1 cellular context compared by ENCODE assay signal in genomic region chr4:40530961-40531635, GRCh38.
TF ChIP-seq lines count a peak whose summit lies in the region.

No MANE protein-coding gene starts in this region.

TF ChIP-seq in K562, 482 proteins besides CTCF, POLR2A, EP300 and RAD21 (continued from another document and continues in another):
- TF ChIP-seq, protein P1, sequence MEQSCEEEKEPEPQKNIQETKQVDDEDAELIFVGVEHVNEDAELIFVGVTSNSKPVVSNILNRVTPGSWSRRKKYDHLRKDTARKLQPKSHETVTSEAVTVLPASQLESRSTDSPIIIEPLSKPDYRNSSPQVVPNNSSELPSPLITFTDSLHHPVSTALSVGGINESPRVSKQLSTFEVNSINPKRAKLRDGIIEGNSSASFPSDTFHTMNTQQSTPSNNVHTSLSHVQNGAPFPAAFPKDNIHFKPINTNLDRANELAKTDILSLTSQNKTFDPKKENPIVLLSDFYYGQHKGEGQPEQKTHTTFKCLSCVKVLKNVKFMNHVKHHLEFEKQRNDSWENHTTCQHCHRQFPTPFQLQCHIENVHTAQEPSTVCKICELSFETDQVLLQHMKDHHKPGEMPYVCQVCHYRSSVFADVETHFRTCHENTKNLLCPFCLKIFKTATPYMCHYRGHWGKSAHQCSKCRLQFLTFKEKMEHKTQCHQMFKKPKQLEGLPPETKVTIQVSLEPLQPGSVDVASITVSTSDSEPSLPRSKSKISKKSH (CRISPR knock-in tag; IDR thresholded peaks at IDR 0.05): no peak
- TF ChIP-seq EZH2 (IDR thresholded peaks at IDR 0.05; ENCODE audit: borderline replicate concordance, low read depth, low read length) (no peak), SIX5 (IDR thresholded peaks at IDR 0.05; ENCODE audit: borderline replicate concordance in 1 of 2, insufficient read depth in 1 of 2, low read depth in 1 of 2, low read length in 2 of 2) (no peak), CXXC5 (CRISPR knock-in tag; IDR thresholded peaks at IDR 0.05) (peak; percentile 47), ZNF511 (CRISPR knock-in tag; IDR thresholded peaks at IDR 0.05) (no peak), ID3 (CRISPR knock-in tag; IDR thresholded peaks at IDR 0.05) (no peak), ID3 (tag; IDR thresholded peaks at IDR 0.05) (no peak), SRSF7 (optimal IDR thresholded peaks at IDR 0.05; ENCODE audit: low read depth, low read length) (no peak), BMI1 (IDR thresholded peaks at IDR 0.05; ENCODE audit: low read length) (no peak), CBX8 (IDR thresholded peaks at IDR 0.05; ENCODE audit: borderline replicate concordance, extremely low read depth, low read depth, low read length, poor library complexity, severe bottlenecking) (no peak), BRCA1 (IDR thresholded peaks at IDR 0.05) (no peak), BRCA1 (CRISPR knock-in tag; IDR thresholded peaks at IDR 0.05) (no peak), NFATC3 (IDR thresholded peaks at IDR 0.05) (no peak), ATF1 (CRISPR knock-in tag; IDR thresholded peaks at IDR 0.05) (no peak), ATF1 (tag; IDR thresholded peaks at IDR 0.05) (no peak), SMARCE1 (IDR thresholded peaks at IDR 0.05) (peak; percentile 78), POLR2AphosphoS2 (IDR thresholded peaks at IDR 0.05; ENCODE audit: low read length) (no peak), SMARCA4 (IDR thresholded peaks at IDR 0.05) (peak; percentile 85), HDAC6 (IDR thresholded peaks at IDR 0.05; ENCODE audit: low read depth, low read length) (no peak), ZSCAN32 (CRISPR knock-in tag; IDR thresholded peaks at IDR 0.05) (no peak), HNRNPK (IDR thresholded peaks at IDR 0.05; ENCODE audit: low read depth, low read length, poor library complexity, severe bottlenecking) (no peak), ZNF561 (CRISPR knock-in tag; conservative IDR thresholded peaks at IDR 0.05) (no peak), POLR2G (IDR thresholded peaks at IDR 0.05; ENCODE audit: low read depth, low read length) (no peak), POLR3G (IDR thresholded peaks at IDR 0.05; ENCODE audit: extremely low read depth, insufficient read length, insufficient replicate concordance) (no peak), JUN (IDR thresholded peaks at IDR 0.05; ENCODE audit: borderline replicate concordance, low read depth, low read length) (no peak), JUN (CRISPR knock-in tag; IDR thresholded peaks at IDR 0.05; ENCODE audit: borderline replicate concordance) (no peak), ATF7 (IDR thresholded peaks at IDR 0.05) (no peak), ILF3 (IDR thresholded peaks at IDR 0.05; ENCODE audit: borderline replicate concordance) (no peak), ZNF232 (CRISPR knock-in tag; IDR thresholded peaks at IDR 0.05) (no peak), ZFX (CRISPR knock-in tag; IDR thresholded peaks at IDR 0.05) (no peak), MYC (IDR thresholded peaks at IDR 0.05; ENCODE audit: low read depth, low read length) (peak; percentile 34; the same call in 1 of the 2 replicates), MYC (CRISPR knock-in tag; IDR thresholded peaks at IDR 0.05; ENCODE audit: borderline replicate concordance, low read depth) (no peak), FOSL1 (tag; conservative IDR thresholded peaks at IDR 0.05) (no peak), FOXJ3 (CRISPR knock-in tag; IDR thresholded peaks at IDR 0.05) (no peak), RB1 (IDR thresholded peaks at IDR 0.05; ENCODE audit: low read depth) (no peak), SIN3B (IDR thresholded peaks at IDR 0.05; ENCODE audit: low read depth) (no peak), SAFB2 (IDR thresholded peaks at IDR 0.05; ENCODE audit: borderline replicate concordance, low read depth, low read length, severe bottlenecking) (no peak), MEF2D (tag; conservative IDR thresholded peaks at IDR 0.05; ENCODE audit: low read depth) (no peak), ZNF133 (CRISPR knock-in tag; IDR thresholded peaks at IDR 0.05) (no peak), PCBP2 (IDR thresholded peaks at IDR 0.05; ENCODE audit: low read depth, low read length, poor library complexity, severe bottlenecking) (no peak), SIN3A (IDR thresholded peaks at IDR 0.05; ENCODE audit: borderline replicate concordance in 2 of 2, control insufficient read depth in 1 of 2, low read depth in 2 of 2, low read length in 2 of 2) (no peak), HNRNPH1 (optimal IDR thresholded peaks at IDR 0.05; ENCODE audit: low read depth, low read length) (no peak), E2F4 (CRISPR knock-in tag; IDR thresholded peaks at IDR 0.05; ENCODE audit: low read depth) (no peak), HDAC2 (IDR thresholded peaks at IDR 0.05) (peak; percentile 90), ZMIZ1 (IDR thresholded peaks at IDR 0.05; ENCODE audit: low read depth in 2 of 2, low read length in 2 of 2) (0 out of 4 replicates have a peak, but pooled peaks of 1 of the 2 experiments have one; percentile 20), CHD4 (IDR thresholded peaks at IDR 0.05; ENCODE audit: insufficient read depth, insufficient replicate concordance, low read depth, low read length, poor library complexity, severe bottlenecking) (no peak), CHCHD3 (CRISPR knock-in tag; IDR thresholded peaks at IDR 0.05) (no peak), EWSR1 (IDR thresholded peaks at IDR 0.05; ENCODE audit: borderline replicate concordance, low read depth, partially characterized antibody) (no peak), PBX2 (CRISPR knock-in tag; IDR thresholded peaks at IDR 0.05; ENCODE audit: low read depth) (no peak), PBX2 (tag; conservative IDR thresholded peaks at IDR 0.05; ENCODE audit: low read depth) (no peak), CBX2 (IDR thresholded peaks at IDR 0.05; ENCODE audit: insufficient read depth, low read length, poor library complexity, severe bottlenecking) (no peak), SMC3 (conservative IDR thresholded peaks at IDR 0.05; ENCODE audit: insufficient read depth, low read depth, low read length) (no peak), SREBF2 (CRISPR knock-in tag; IDR thresholded peaks at IDR 0.05) (no peak), ZNF311 (CRISPR knock-in tag; IDR thresholded peaks at IDR 0.05) (no peak)
- TF ChIP-seq, protein P2, sequence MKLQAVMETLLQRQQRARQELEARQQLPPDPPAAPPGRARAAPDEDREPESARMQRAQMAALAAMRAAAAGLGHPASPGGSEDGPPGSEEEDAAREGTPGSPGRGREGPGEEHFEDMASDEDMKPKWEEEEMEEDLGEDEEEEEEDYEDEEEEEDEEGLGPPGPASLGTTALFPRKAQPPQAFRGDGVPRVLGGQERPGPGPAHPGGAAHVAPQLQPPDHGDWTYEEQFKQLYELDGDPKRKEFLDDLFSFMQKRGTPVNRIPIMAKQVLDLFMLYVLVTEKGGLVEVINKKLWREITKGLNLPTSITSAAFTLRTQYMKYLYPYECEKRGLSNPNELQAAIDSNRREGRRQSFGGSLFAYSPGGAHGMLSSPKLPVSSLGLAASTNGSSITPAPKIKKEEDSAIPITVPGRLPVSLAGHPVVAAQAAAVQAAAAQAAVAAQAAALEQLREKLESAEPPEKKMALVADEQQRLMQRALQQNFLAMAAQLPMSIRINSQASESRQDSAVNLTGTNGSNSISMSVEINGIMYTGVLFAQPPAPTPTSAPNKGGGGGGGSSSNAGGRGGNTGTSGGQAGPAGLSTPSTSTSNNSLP (IDR thresholded peaks at IDR 0.05; ENCODE audit: borderline replicate concordance, low read depth, low read length): no peak
- TF ChIP-seq, protein P3, sequence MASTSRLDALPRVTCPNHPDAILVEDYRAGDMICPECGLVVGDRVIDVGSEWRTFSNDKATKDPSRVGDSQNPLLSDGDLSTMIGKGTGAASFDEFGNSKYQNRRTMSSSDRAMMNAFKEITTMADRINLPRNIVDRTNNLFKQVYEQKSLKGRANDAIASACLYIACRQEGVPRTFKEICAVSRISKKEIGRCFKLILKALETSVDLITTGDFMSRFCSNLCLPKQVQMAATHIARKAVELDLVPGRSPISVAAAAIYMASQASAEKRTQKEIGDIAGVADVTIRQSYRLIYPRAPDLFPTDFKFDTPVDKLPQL (IDR thresholded peaks at IDR 0.05; ENCODE audit: extremely low read depth, insufficient read length): no peak
- TF ChIP-seq, protein P4, sequence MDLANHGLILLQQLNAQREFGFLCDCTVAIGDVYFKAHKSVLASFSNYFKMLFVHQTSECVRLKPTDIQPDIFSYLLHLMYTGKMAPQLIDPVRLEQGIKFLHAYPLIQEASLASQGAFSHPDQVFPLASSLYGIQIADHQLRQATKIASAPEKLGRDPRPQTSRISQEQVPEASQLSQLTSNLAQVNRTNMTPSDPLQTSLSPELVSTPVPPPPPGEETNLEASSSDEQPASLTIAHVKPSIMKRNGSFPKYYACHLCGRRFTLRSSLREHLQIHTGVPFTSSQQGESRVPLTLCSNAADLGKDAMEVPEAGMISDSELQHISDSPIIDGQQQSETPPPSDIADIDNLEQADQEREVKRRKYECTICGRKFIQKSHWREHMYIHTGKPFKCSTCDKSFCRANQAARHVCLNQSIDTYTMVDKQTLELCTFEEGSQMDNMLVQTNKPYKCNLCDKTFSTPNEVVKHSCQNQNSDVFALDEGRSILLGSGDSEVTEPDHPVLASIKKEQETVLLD (IDR thresholded peaks at IDR 0.05): 0 out of 2 replicates have a peak, but pooled peaks have one; percentile 23
- TF ChIP-seq, protein P5, sequence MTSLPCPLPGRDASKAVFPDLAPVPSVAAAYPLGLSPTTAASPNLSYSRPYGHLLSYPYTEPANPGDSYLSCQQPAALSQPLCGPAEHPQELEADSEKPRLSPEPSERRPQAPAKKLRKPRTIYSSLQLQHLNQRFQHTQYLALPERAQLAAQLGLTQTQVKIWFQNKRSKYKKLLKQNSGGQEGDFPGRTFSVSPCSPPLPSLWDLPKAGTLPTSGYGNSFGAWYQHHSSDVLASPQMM (CRISPR knock-in tag; IDR thresholded peaks at IDR 0.05): no peak
- TF ChIP-seq, protein P6, sequence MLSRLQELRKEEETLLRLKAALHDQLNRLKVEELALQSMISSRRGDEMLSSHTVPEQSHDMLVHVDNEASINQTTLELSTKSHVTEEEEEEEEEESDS (CRISPR knock-in tag; IDR thresholded peaks at IDR 0.05): no peak
